Comparison of ENCODE assay signal across 14 cellular contexts in the genomic region with DNA sequence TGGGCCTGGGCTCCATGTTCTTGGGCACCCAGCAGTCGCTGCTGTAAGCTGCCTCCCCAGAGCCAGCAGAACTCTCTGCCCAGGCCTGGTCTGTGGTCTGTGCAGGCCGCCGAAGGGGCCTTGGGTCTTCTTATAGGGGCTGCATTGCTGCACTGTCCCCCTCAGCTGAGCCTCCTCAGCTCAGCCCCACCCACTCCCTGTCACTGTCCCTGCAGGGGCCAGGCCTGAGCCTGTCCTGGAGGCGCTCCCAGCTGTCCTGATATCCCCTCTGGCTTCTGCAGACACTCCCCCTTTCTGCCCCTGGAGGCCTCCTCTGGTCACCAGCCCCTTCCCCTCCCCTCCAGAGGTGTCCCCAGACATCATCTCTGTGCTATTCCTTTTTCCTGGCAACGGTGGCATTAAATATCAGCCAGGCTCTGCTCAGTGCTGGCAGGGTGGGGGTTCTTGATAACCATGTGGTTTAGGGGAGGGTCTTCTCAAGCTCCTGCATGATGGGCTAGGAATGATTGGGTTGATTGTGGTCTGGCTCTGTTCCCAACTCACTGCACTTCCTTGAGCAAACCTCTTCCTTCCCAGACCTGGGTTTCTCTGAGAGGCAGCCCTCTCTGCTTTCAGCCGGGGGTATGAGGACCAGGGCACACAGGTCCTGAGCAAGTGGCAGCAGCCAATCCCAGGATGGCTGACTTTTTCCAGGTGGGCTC. TPM values are rescaled to one million over a fixed set of nuclear protein-coding genes. Genes with fewer than 3 reads are reported as not detected.
DNase-seq lines count a peak whose midpoint lies in the region; ATAC-seq and TF ChIP-seq lines count a peak whose summit lies in the region.
"Had no signal": no experiment of that assay in that cellular context is flagged by ENCODE, and none has a peak within 500 bp of the region (broad histone marks: within the 10 kb centered on the region; RNA-seq: fewer than 3 reads in every experiment).

No MANE protein-coding gene starts in this region.

- H3K79me2 ChIP-seq in Loucy (ENCODE audit: insufficient read depth, low read length), result no peaks in the 10 kb centered on the region; the same call in 1 of the 2 replicates

- H3K9ac ChIP-seq in Loucy (ENCODE audit: low read depth, low read length, poor library complexity, severe bottlenecking) (peak overlapping the region; percentile 25), mesenchymal stem cell (ENCODE audit: low read length) (no peak overlapping the region)

- no peak overlapping the region for H3K4me3 Mint-ChIP-seq in activated T-helper 1 cell treated with anti-CD3 and anti-CD28 coated beads, Interleukin-12 subunit alpha, Interleukin-12 subunit beta, Interleukin-2, Interleukin-4 antibody, amounts not matched to agents 30 ng/mL and 10 ng/mL and 1 ng/mL, durations not matched to agents 14 hours and 24 hours and 36 hours
- no peak overlapping the region for H3K4me3 Mint-ChIP-seq in activated naive CD8-positive, alpha-beta T cell treated with anti-CD3 and anti-CD28 coated beads for 36 hours
- H3K4me3 Mint-ChIP-seq in CD8-positive, alpha-beta memory T cell, result no peak overlapping the region
- H3K4me3 Mint-ChIP-seq: activated CD8-positive, alpha-beta T cell treated with anti-CD3 and anti-CD28 coated beads, Interleukin-2, amount 10 ng/mL, durations not matched to agents 7 days and 5 days had no signal

- no peaks in the 10 kb centered on the region for H3K9me3 Mint-ChIP-seq in activated T-helper 1 cell treated with anti-CD3 and anti-CD28 coated beads, Interleukin-12 subunit alpha, Interleukin-12 subunit beta, Interleukin-2, Interleukin-4 antibody, amounts not matched to agents 30 ng/mL and 10 ng/mL and 1 ng/mL, durations not matched to agents 14 hours and 24 hours and 36 hours
- no peaks in the 10 kb centered on the region for H3K9me3 Mint-ChIP-seq in activated naive CD8-positive, alpha-beta T cell treated with anti-CD3 and anti-CD28 coated beads for 36 hours
- no peaks in the 10 kb centered on the region for H3K9me3 Mint-ChIP-seq in CD8-positive, alpha-beta memory T cell
- H3K9me3 Mint-ChIP-seq: IgD-negative memory B cell had no signal

- H3K27ac ChIP-seq in mesenchymal stem cell (ENCODE audit: low read length, poor library complexity, severe bottlenecking), result no peak overlapping the region
- H3K27ac ChIP-seq in CD8-positive, alpha-beta memory T cell (ENCODE audit: low read depth, low read length), result no peak overlapping the region
- H3K27ac ChIP-seq: body of pancreas, thyroid gland had no signal

- no peak overlapping the region for H3K4me3 ChIP-seq in Loucy (ENCODE audit: low read length, poor library complexity, severe bottlenecking)
- H3K4me3 ChIP-seq in mesenchymal stem cell (ENCODE audit: insufficient read depth in 1 of 2, low read depth in 1 of 2, low read length in 2 of 2), result no peak overlapping the region
- H3K4me3 ChIP-seq in CD8-positive, alpha-beta memory T cell (ENCODE audit: low read length), result no peak overlapping the region
- H3K4me3 ChIP-seq: body of pancreas, thyroid gland had no signal

- H3K4ac ChIP-seq in mesenchymal stem cell (ENCODE audit: low read depth in 1 of 2, low read length in 2 of 2), result no peak overlapping the region

- intact Hi-C loops in activated T-helper 1 cell treated with anti-CD3 and anti-CD28 coated beads, Interleukin-12 subunit alpha, Interleukin-12 subunit beta, Interleukin-2, Interleukin-4 antibody, amounts not matched to agents 30 ng/mL and 10 ng/mL and 1 ng/mL, durations not matched to agents 14 hours and 24 hours and 36 hours (cut with micrococcal nuclease), result no loop called here

- H3K23ac ChIP-seq in mesenchymal stem cell (ENCODE audit: low read length in 2 of 2), result no peak overlapping the region

- DNase-seq in CMK (ENCODE audit: low read depth), result peak; percentile 95
- peak; percentile 83 for DNase-seq in astrocyte of the hippocampus (ENCODE audit: low read depth, low spot score)
- DNase-seq in mesenchymal stem cell, result no peak
- no peak for DNase-seq in activated T-helper 1 cell treated with anti-CD3 and anti-CD28 coated beads, Interleukin-12 subunit alpha, Interleukin-12 subunit beta, Interleukin-2, Interleukin-4 antibody, amounts not matched to agents 30 ng/mL and 10 ng/mL and 1 ng/mL, durations not matched to agents 14 hours and 24 hours and 36 hours (ENCODE audit: low spot score)
- DNase-seq in activated naive CD8-positive, alpha-beta T cell treated with anti-CD3 and anti-CD28 coated beads for 36 hours, result no peak
- DNase-seq in CD8-positive, alpha-beta memory T cell, result no peak
- DNase-seq: activated CD8-positive, alpha-beta T cell treated with anti-CD3 and anti-CD28 coated beads, Interleukin-2, amount 10 ng/mL, durations not matched to agents 7 days and 5 days; foreskin melanocyte; stimulated activated CD4-positive, alpha-beta T cell treated with anti-CD3 and anti-CD28 coated beads, Interleukin-1b, Interleukin-23, amount 100 ng/mL, for 48 hours had no signal

- H3K36me3 Mint-ChIP-seq in activated T-helper 1 cell treated with anti-CD3 and anti-CD28 coated beads, Interleukin-12 subunit alpha, Interleukin-12 subunit beta, Interleukin-2, Interleukin-4 antibody, amounts not matched to agents 30 ng/mL and 10 ng/mL and 1 ng/mL, durations not matched to agents 14 hours and 24 hours and 36 hours (ENCODE audit: low read depth), result no peaks in the 10 kb centered on the region
- H3K36me3 Mint-ChIP-seq in activated naive CD8-positive, alpha-beta T cell treated with anti-CD3 and anti-CD28 coated beads for 36 hours, result no peaks in the 10 kb centered on the region
- H3K36me3 Mint-ChIP-seq in CD8-positive, alpha-beta memory T cell, result no peaks in the 10 kb centered on the region
- H3K36me3 Mint-ChIP-seq: IgD-negative memory B cell had no signal

- WGBS in mesenchymal stem cell, result 58% methylated on average over 6 of the region's 6 CpGs

- peaks cover 12% of the 10 kb centered on the region for H3K27me3 Mint-ChIP-seq in activated T-helper 1 cell treated with anti-CD3 and anti-CD28 coated beads, Interleukin-12 subunit alpha, Interleukin-12 subunit beta, Interleukin-2, Interleukin-4 antibody, amounts not matched to agents 30 ng/mL and 10 ng/mL and 1 ng/mL, durations not matched to agents 14 hours and 24 hours and 36 hours (ENCODE audit: insufficient read depth)
- peaks cover 20% of the 10 kb centered on the region for H3K27me3 Mint-ChIP-seq in activated naive CD8-positive, alpha-beta T cell treated with anti-CD3 and anti-CD28 coated beads for 36 hours
- H3K27me3 Mint-ChIP-seq in CD8-positive, alpha-beta memory T cell, result peaks cover 1 to 9% of the 10 kb centered on the region in 2 donors

- no peaks in the 10 kb centered on the region for H3K9me3 ChIP-seq in Loucy (ENCODE audit: insufficient read depth, low read depth, low read length)
- H3K9me3 ChIP-seq in mesenchymal stem cell (ENCODE audit: control insufficient read depth, low read length), result no peaks in the 10 kb centered on the region
- H3K9me3 ChIP-seq in CD8-positive, alpha-beta memory T cell (ENCODE audit: low read length), result no peaks in the 10 kb centered on the region
- H3K9me3 ChIP-seq: body of pancreas, thyroid gland had no signal

- no peak overlapping the region for H4K91ac ChIP-seq in mesenchymal stem cell (ENCODE audit: low read length)

- no peak for ATAC-seq in HG02610 (IDR thresholded peaks at IDR 0.05; ENCODE audit: unreplicated experiment)
- ATAC-seq: activated CD8-positive, alpha-beta T cell treated with anti-CD3 and anti-CD28 coated beads, Interleukin-2, amount 10 ng/mL, durations not matched to agents 7 days and 5 days; body of pancreas had no signal

- H3K18ac ChIP-seq in mesenchymal stem cell (ENCODE audit: low read depth in 1 of 2, low read length in 2 of 2), result peak overlapping the region in 1 of 2 experiments; percentile 55

- H3K4me1 ChIP-seq in Loucy (ENCODE audit: insufficient read depth, low read length, poor library complexity, severe bottlenecking) (peaks cover 35% of the 10 kb centered on the region), mesenchymal stem cell (ENCODE audit: control insufficient read depth, insufficient read depth, low read depth, low read length) (peaks cover 43% of the 10 kb centered on the region)
- H3K4me1 ChIP-seq in CD8-positive, alpha-beta memory T cell (ENCODE audit: insufficient read depth, low read length), result peaks cover 16% of the 10 kb centered on the region

- H3K36me3 ChIP-seq in Loucy (ENCODE audit: insufficient read depth, low read length), result no peaks in the 10 kb centered on the region
- H3K36me3 ChIP-seq in mesenchymal stem cell (ENCODE audit: control insufficient read depth in 1 of 2, insufficient read depth in 2 of 2, low read depth in 1 of 2, low read length in 2 of 2), result no peaks in the 10 kb centered on the region
- H3K36me3 ChIP-seq in CD8-positive, alpha-beta memory T cell (ENCODE audit: insufficient read depth, low read length), result no peaks in the 10 kb centered on the region
- H3K36me3 ChIP-seq: thyroid gland had no signal

- H3F3A ChIP-seq in Loucy (ENCODE audit: low read depth), result no peaks in the 10 kb centered on the region

- peak overlapping the region in 1 of 2 experiments; percentile 80 for H3K14ac ChIP-seq in mesenchymal stem cell (ENCODE audit: low read length in 2 of 2)

- H2BK12ac ChIP-seq in mesenchymal stem cell (ENCODE audit: low read length in 2 of 2), result peak overlapping the region; percentile 18 to 67

- TF ChIP-seq CTCF in Loucy (conservative IDR thresholded peaks at IDR 0.05; ENCODE audit: low read length), result no peak

- H2BK15ac ChIP-seq in mesenchymal stem cell (ENCODE audit: low read depth, poor library complexity, severe bottlenecking), result peak overlapping the region; percentile 70

- POLR2A ChIA-PET in CD8-positive, alpha-beta memory T cell (lab: Charles Lee), result no interaction called here

- H3K9me2 ChIP-seq in Loucy (replicated peaks; ENCODE audit: low read depth, low read length), result no peaks in the 10 kb centered on the region

- H4K20me1 ChIP-seq in Loucy (ENCODE audit: insufficient read depth, low read length, poor library complexity, severe bottlenecking), result peaks cover 5% of the 10 kb centered on the region

- CTCF ChIA-PET in CD8-positive, alpha-beta memory T cell (lab: Charles Lee), result no interaction called here

- no peaks in the 10 kb centered on the region for H3K79me1 ChIP-seq in mesenchymal stem cell (replicated peaks; ENCODE audit: low read length, poor library complexity, severe bottlenecking)

- no peak overlapping the region for H3K27ac Mint-ChIP-seq in activated T-helper 1 cell treated with anti-CD3 and anti-CD28 coated beads, Interleukin-12 subunit alpha, Interleukin-12 subunit beta, Interleukin-2, Interleukin-4 antibody, amounts not matched to agents 30 ng/mL and 10 ng/mL and 1 ng/mL, durations not matched to agents 14 hours and 24 hours and 36 hours
- H3K27ac Mint-ChIP-seq in activated naive CD8-positive, alpha-beta T cell treated with anti-CD3 and anti-CD28 coated beads for 36 hours, result no peak overlapping the region
- peak overlapping the region in 4 of 8 donors; percentile 51 to 85 (median 66) for H3K27ac Mint-ChIP-seq in CD8-positive, alpha-beta memory T cell
- H3K27ac Mint-ChIP-seq: activated CD8-positive, alpha-beta T cell treated with anti-CD3 and anti-CD28 coated beads, Interleukin-2, amount 10 ng/mL, durations not matched to agents 7 days and 5 days; IgD-negative memory B cell had no signal

- H2BK5ac ChIP-seq in mesenchymal stem cell (ENCODE audit: low read depth, low read length, poor library complexity, severe bottlenecking), result no peak overlapping the region

- peak overlapping the region; percentile 48 for H3K4me2 ChIP-seq in Loucy (ENCODE audit: low read depth, low read length, poor library complexity, severe bottlenecking)
- no peak overlapping the region for H3K4me2 ChIP-seq in mesenchymal stem cell (ENCODE audit: low read length, poor library complexity, severe bottlenecking)

- peak overlapping the region; percentile 20 for H4K8ac ChIP-seq in mesenchymal stem cell (ENCODE audit: low read length)

- no peaks in the 10 kb centered on the region for H3K4me1 Mint-ChIP-seq in activated T-helper 1 cell treated with anti-CD3 and anti-CD28 coated beads, Interleukin-12 subunit alpha, Interleukin-12 subunit beta, Interleukin-2, Interleukin-4 antibody, amounts not matched to agents 30 ng/mL and 10 ng/mL and 1 ng/mL, durations not matched to agents 14 hours and 24 hours and 36 hours (ENCODE audit: low read depth)
- peaks cover 3% of the 10 kb centered on the region for H3K4me1 Mint-ChIP-seq in activated naive CD8-positive, alpha-beta T cell treated with anti-CD3 and anti-CD28 coated beads for 36 hours
- H3K4me1 Mint-ChIP-seq in CD8-positive, alpha-beta memory T cell, result peaks cover 8 to 10% (median 8%) of the 10 kb centered on the region in 3 donors

- no peak overlapping the region for H2BK120ac ChIP-seq in mesenchymal stem cell (ENCODE audit: low read depth, low read length)

- H3K27me3 ChIP-seq in Loucy (ENCODE audit: insufficient read depth, low read length, poor library complexity, severe bottlenecking) (no peaks in the 10 kb centered on the region), mesenchymal stem cell (ENCODE audit: control insufficient read depth in 1 of 2, insufficient read depth in 1 of 2, low read length in 2 of 2) (peaks cover 6 to 45% of the 10 kb centered on the region in 2 experiments)
- peaks cover 3% of the 10 kb centered on the region for H3K27me3 ChIP-seq in CD8-positive, alpha-beta memory T cell (ENCODE audit: insufficient read depth, low read length, poor library complexity, severe bottlenecking)
- H3K27me3 ChIP-seq: thyroid gland had no signal

- no peak overlapping the region for H2AK5ac ChIP-seq in mesenchymal stem cell (ENCODE audit: low read length, severe bottlenecking)

- H2AFZ ChIP-seq in Loucy (ENCODE audit: low read length) (no peak overlapping the region), mesenchymal stem cell (ENCODE audit: low read depth, low read length) (no peak overlapping the region)

RNA-seq across cellular contexts. Expression of gene FOXO6, which starts 3.6 kb away (rescaled TPM):
- 0.59 TPM for polyA plus RNA-seq in mesenchymal stem cell (2013, experiment 1 of 2)
- 0.71 TPM for polyA plus RNA-seq in mesenchymal stem cell (2013, experiment 2 of 2)
- total RNA-seq in activated T-helper 1 cell treated with anti-CD3 and anti-CD28 coated beads, Interleukin-12 subunit alpha, Interleukin-12 subunit beta, Interleukin-2, Interleukin-4 antibody, amounts not matched to agents 30 ng/mL and 10 ng/mL and 1 ng/mL, durations not matched to agents 14 hours and 24 hours and 36 hours, result not detected in 2 replicates
- total RNA-seq in activated naive CD8-positive, alpha-beta T cell treated with anti-CD3 and anti-CD28 coated beads for 36 hours, result under 1 TPM; 0.19 to 0.34 TPM
- under 1 TPM in 1 of 2 experiments, not detected in 1; 0.11 TPM for total RNA-seq in CD8-positive, alpha-beta memory T cell
- not detected for polyA plus RNA-seq in CD8-positive, alpha-beta memory T cell
- polyA plus RNA-seq: IgD-negative memory B cell had no signal

Comparison
In these comparisons a context has a peak if more than half of its experiments do, and no peak if none do; other contexts are left out.
1. DNase-seq: peak in CMK (single experiment) and astrocyte of the hippocampus (single experiment); none in mesenchymal stem cell (single experiment), activated T-helper 1 cell treated with anti-CD3 and anti-CD28 coated beads, Interleukin-12 subunit alpha, Interleukin-12 subunit beta, Interleukin-2, Interleukin-4 antibody, amounts not matched to agents 30 ng/mL and 10 ng/mL and 1 ng/mL, durations not matched to agents 14 hours and 24 hours and 36 hours (single experiment), activated naive CD8-positive, alpha-beta T cell treated with anti-CD3 and anti-CD28 coated beads for 36 hours (single experiment) and CD8-positive, alpha-beta memory T cell (0 of 5).